In genomic region chr6:146315321-146316254, GRCh38 we compare ENCODE assay signal across 17 cellular contexts.
"Had no signal": no experiment of that assay in that cellular context is flagged by ENCODE, and none has a peak within 500 bp of the region (broad histone marks: within the 10 kb centered on the region; RNA-seq: fewer than 3 reads in every experiment).

No MANE protein-coding gene starts in this region.

- H3K4me1 ChIP-seq: left ventricle myocardium inferior, prostate gland, sigmoid colon, suprapubic skin had no signal

- ATAC-seq: gastrocnemius medialis; stimulated activated naive CD8-positive, alpha-beta T cell treated with anti-CD3 and anti-CD28 coated beads, Interleukin-15, Interleukin-2, amounts not matched to agents 100 U/mL and 50 U/mL, for 24 hours had no signal

- H3K27ac Mint-ChIP-seq: nephron progenitor cell, type B pancreatic cell had no signal

- H3K4me3 Mint-ChIP-seq: brain; central memory CD8-positive, alpha-beta T cell; nephron progenitor cell; type B pancreatic cell had no signal

- H3K27me3 Mint-ChIP-seq: central memory CD8-positive, alpha-beta T cell; type B pancreatic cell had no signal

- H3K9me3 Mint-ChIP-seq: nephron progenitor cell, type B pancreatic cell had no signal

- H3K4me1 Mint-ChIP-seq: central memory CD8-positive, alpha-beta T cell; nephron progenitor cell had no signal

- DNase-seq: activated naive CD4-positive, alpha-beta T cell treated with anti-CD3 and anti-CD28 coated beads, Interleukin-2, amount 50 U/mL, for 16 hours; activated T-cell treated with anti-CD3 and anti-CD28 coated beads, Interleukin-2, amount 50 U/mL, for 1 hour; amniotic stem cell; gastrocnemius medialis; left ventricle myocardium inferior; mesenchymal stem cell; nephron progenitor cell; sigmoid colon; stimulated activated CD4-positive, alpha-beta T cell treated with anti-CD3 and anti-CD28 coated beads, Interleukin-4, amount 100 ng/mL, for 1 hour; stimulated activated CD8-positive, alpha-beta memory T cell treated with anti-CD3 and anti-CD28 coated beads, Interleukin-4, amount 100 ng/mL, for 48 hours; stimulated activated naive CD8-positive, alpha-beta T cell treated with anti-CD3 and anti-CD28 coated beads, Interleukin-15, Interleukin-2, amounts not matched to agents 100 U/mL and 50 U/mL, for 24 hours; T-helper 2 cell had no signal

- H3K9me3 ChIP-seq: gastrocnemius medialis, prostate gland, sigmoid colon, suprapubic skin had no signal

- H3K27ac ChIP-seq: gastrocnemius medialis, left ventricle myocardium inferior, prostate gland, sigmoid colon, suprapubic skin had no signal

- H3K4me3 ChIP-seq: gastrocnemius medialis, left ventricle myocardium inferior, prostate gland, sigmoid colon, suprapubic skin had no signal

- H3K36me3 Mint-ChIP-seq: brain, type B pancreatic cell had no signal

- H3K27me3 ChIP-seq: gastrocnemius medialis, sigmoid colon, suprapubic skin had no signal

- H3K36me3 ChIP-seq: gastrocnemius medialis, left ventricle myocardium inferior, prostate gland, sigmoid colon, suprapubic skin had no signal
